17 cellular contexts compared by ENCODE assay signal in genomic region chr16:28621756-28622155, GRCh38. TPM values are rescaled to one million over a fixed set of nuclear protein-coding genes. Genes with fewer than 3 reads are reported as not detected.
DNase-seq lines count a peak whose midpoint lies in the region; ATAC-seq, FAIRE-seq and TF ChIP-seq lines count a peak whose summit lies in the region.
"Had no signal": no experiment of that assay in that cellular context is flagged by ENCODE, and none has a peak within 500 bp of the region (broad histone marks: within the 10 kb centered on the region; RNA-seq: fewer than 3 reads in every experiment).

No MANE protein-coding gene starts in this region.

- H3K27ac ChIP-seq in astrocyte (ENCODE audit: low read depth, low read length): no peak overlapping the region
- H3K27ac ChIP-seq: epithelial cell of prostate, heart right ventricle, tibial artery had no signal

- H3K36me3 Mint-ChIP-seq in activated naive CD4-positive, alpha-beta T cell treated with anti-CD3 and anti-CD28 coated beads, Interleukin-2, amount 50 U/mL, for 24 hours: peaks cover 2% of the 10 kb centered on the region
- H3K36me3 Mint-ChIP-seq in astrocyte (ENCODE audit: low read depth, unreplicated experiment): no peaks in the 10 kb centered on the region

- no peaks in the 10 kb centered on the region for H3K4me1 ChIP-seq in astrocyte (ENCODE audit: insufficient read depth, low read length)

- H3K4me2 ChIP-seq in astrocyte (ENCODE audit: low read length): no peak overlapping the region

- peaks cover 18% of the 10 kb centered on the region for H3K4me1 Mint-ChIP-seq in activated naive CD4-positive, alpha-beta T cell treated with anti-CD3 and anti-CD28 coated beads, Interleukin-2, amount 50 U/mL, for 24 hours
- H3K4me1 Mint-ChIP-seq in astrocyte (ENCODE audit: low read depth, unreplicated experiment): no peaks in the 10 kb centered on the region

- H3K79me2 ChIP-seq in astrocyte (ENCODE audit: insufficient read depth, low read length): no peaks in the 10 kb centered on the region

- H4K20me1 ChIP-seq in astrocyte (ENCODE audit: insufficient read depth, low read length): no peaks in the 10 kb centered on the region

- no peaks in the 10 kb centered on the region for H3K9me3 Mint-ChIP-seq in activated naive CD4-positive, alpha-beta T cell treated with anti-CD3 and anti-CD28 coated beads, Interleukin-2, amount 50 U/mL, for 24 hours
- H3K9me3 Mint-ChIP-seq in astrocyte (ENCODE audit: unreplicated experiment): no peaks in the 10 kb centered on the region

- no peak for FAIRE-seq in astrocyte (lab: Jason Lieb, UNC)
- FAIRE-seq: HTR-8/SVneo had no signal

- no peak overlapping the region for H2AFZ ChIP-seq in astrocyte (ENCODE audit: low read depth, low read length)

- no peak for TF ChIP-seq POLR2A in NB4 (IDR thresholded peaks at IDR 0.05; ENCODE audit: extremely low read depth, insufficient read length)

- H3K4me3 Mint-ChIP-seq in activated naive CD4-positive, alpha-beta T cell treated with anti-CD3 and anti-CD28 coated beads, Interleukin-2, amount 50 U/mL, for 24 hours: peak overlapping the region; percentile 77
- H3K4me3 Mint-ChIP-seq in astrocyte (ENCODE audit: unreplicated experiment): no peak overlapping the region

- no peaks in the 10 kb centered on the region for H3K27me3 Mint-ChIP-seq in activated naive CD4-positive, alpha-beta T cell treated with anti-CD3 and anti-CD28 coated beads, Interleukin-2, amount 50 U/mL, for 24 hours
- peaks cover 12% of the 10 kb centered on the region for H3K27me3 Mint-ChIP-seq in astrocyte (ENCODE audit: low read depth, unreplicated experiment)

- peak overlapping the region; percentile 80 for H3K27ac Mint-ChIP-seq in activated naive CD4-positive, alpha-beta T cell treated with anti-CD3 and anti-CD28 coated beads, Interleukin-2, amount 50 U/mL, for 24 hours
- peak overlapping the region; percentile 60 for H3K27ac Mint-ChIP-seq in astrocyte (ENCODE audit: unreplicated experiment)

- DNase-seq in activated naive CD4-positive, alpha-beta T cell treated with anti-CD3 and anti-CD28 coated beads, Interleukin-2, amount 50 U/mL, for 16 hours: no peak
- DNase-seq in NB4 (ENCODE audit: low read depth): no peak
- DNase-seq in astrocyte (ENCODE audit: low read depth): no peak
- no peak for DNase-seq in NCI-H526 treated with DMSO at 0.1 percent for 48 hours (lab: John Stamatoyannopoulos, UW)
- DNase-seq: heart right ventricle, left cardiac atrium, NCI-H1436 treated with DMSO at 0.1 percent for 48 hours, NCI-H510A, tibial artery had no signal

- H3K9ac ChIP-seq in astrocyte (ENCODE audit: low read length): no peak overlapping the region

- H3K27me3 ChIP-seq in astrocyte (ENCODE audit: insufficient read depth, low read length): no peaks in the 10 kb centered on the region

- TF ChIP-seq CTCF in NB4 (IDR thresholded peaks at IDR 0.05; ENCODE audit: low read depth, low read length): no peak
- no peak for TF ChIP-seq CTCF in astrocyte (IDR thresholded peaks at IDR 0.05; ENCODE audit: insufficient read depth, low read depth, low read length)

- no peaks in the 10 kb centered on the region for H3K9me3 ChIP-seq in astrocyte (ENCODE audit: insufficient read depth, low read depth, low read length)
- H3K9me3 ChIP-seq: heart right ventricle, tibial artery had no signal

- H3K4me3 ChIP-seq in NB4 (ENCODE audit: low read depth, low read length) (peak overlapping the region; percentile 71), astrocyte (ENCODE audit: insufficient read depth, low read depth, low read length) (no peak overlapping the region)
- H3K4me3 ChIP-seq: GM12878, tibial artery had no signal

- no peak for ATAC-seq in HG02981 (IDR thresholded peaks at IDR 0.05; ENCODE audit: unreplicated experiment)
- no peak for ATAC-seq in HG02870 (IDR thresholded peaks at IDR 0.05; ENCODE audit: unreplicated experiment)
- ATAC-seq in HG03439 (IDR thresholded peaks at IDR 0.05; ENCODE audit: unreplicated experiment): no peak
- ATAC-seq: GM12878 had no signal

- no peaks in the 10 kb centered on the region for H3K36me3 ChIP-seq in astrocyte (ENCODE audit: insufficient read depth, low read length)
- H3K36me3 ChIP-seq: tibial artery had no signal

RNA-seq across cellular contexts. Expression of gene SULT1A1, which starts 11.9 kb away (rescaled TPM):
- total RNA-seq in astrocyte: 0.41 and 0.53 TPM in 2 replicates

RNA-seq across cellular contexts. Expression of gene NPIPB8, which starts 16.1 kb away (rescaled TPM):
- not detected in 2 replicates for total RNA-seq in astrocyte
- total RNA-seq: Daoy had no signal

RNA-seq across cellular contexts. Expression of gene SULT1A2, which starts 24.9 kb away (rescaled TPM):
- total RNA-seq in astrocyte: not detected in 2 replicates
- total RNA-seq: Daoy had no signal
